ENCODE assay signal across 19 cellular contexts in genomic region chr12:112540021-112540420, GRCh38.
DNase-seq lines count a peak whose midpoint lies in the region; ATAC-seq lines count a peak whose summit lies in the region.
"Had no signal": no experiment of that assay in that cellular context is flagged by ENCODE, and none has a peak within 500 bp of the region (broad histone marks: within the 10 kb centered on the region; RNA-seq: fewer than 3 reads in every experiment).

No MANE protein-coding gene starts in this region.

- no peaks in the 10 kb centered on the region for H3K27me3 ChIP-seq in BLaER1 treated with 17β-estradiol and CSF1 and Interleukin-3, amounts not matched to agents 10 nM and 100 nM
- no peaks in the 10 kb centered on the region for H3K27me3 ChIP-seq in trophoblast cell (ENCODE audit: insufficient read depth, low read length)
- H3K27me3 ChIP-seq: BE2C had no signal

- peak overlapping the region; percentile 15 for H2BK120ac ChIP-seq in trophoblast cell (ENCODE audit: insufficient read depth, low read length, poor library complexity)

- H3K4me3 ChIP-seq in BLaER1 treated with 17β-estradiol and CSF1 and Interleukin-3, amounts not matched to agents 10 nM and 100 nM: no peak overlapping the region
- no peak overlapping the region for H3K4me3 ChIP-seq in SK-N-MC
- H3K4me3 ChIP-seq in trophoblast cell (ENCODE audit: low read depth, low read length): no peak overlapping the region

- H2AFZ ChIP-seq in trophoblast cell (ENCODE audit: insufficient read depth, low read length, poor library complexity): no peak overlapping the region

- H4K8ac ChIP-seq in trophoblast cell (ENCODE audit: low read depth, low read length): no peak overlapping the region

- peak overlapping the region; percentile 39 for H3K4ac ChIP-seq in trophoblast cell (ENCODE audit: low read depth, low read length)

- no peak overlapping the region for H3K27ac ChIP-seq in BLaER1 treated with 17β-estradiol and CSF1 and Interleukin-3, amounts not matched to agents 10 nM and 100 nM
- H3K27ac ChIP-seq in SK-N-MC: peak overlapping the region; percentile 100
- H3K27ac ChIP-seq in trophoblast cell (ENCODE audit: low read depth, low read length): no peak overlapping the region
- H3K27ac ChIP-seq in caudate nucleus (ENCODE audit: low read depth, low read length): no peak overlapping the region

- peak overlapping the region; percentile 10 to 71 (median 56); a peak in 19 of 22 replicates for H3K4me2 ChIP-seq in BLaER1 treated with 17β-estradiol and CSF1 and Interleukin-3, amounts not matched to agents 10 nM and 100 nM
- H3K4me2 ChIP-seq in trophoblast cell (ENCODE audit: low read length): no peak overlapping the region

- H3K79me1 ChIP-seq in trophoblast cell (ENCODE audit: low read length): peaks cover 9% of the 10 kb centered on the region

- no peak overlapping the region for H4K12ac ChIP-seq in trophoblast cell (ENCODE audit: low read depth, low read length)

- H3K4me1 ChIP-seq in BLaER1 treated with 17β-estradiol and CSF1 and Interleukin-3, amounts not matched to agents 10 nM and 100 nM: peaks cover 18 to 31% (median 28%) of the 10 kb centered on the region in 10 experiments
- peaks cover 0 to 6% of the 10 kb centered on the region in 2 experiments for H3K4me1 ChIP-seq in trophoblast cell (ENCODE audit: control insufficient read depth in 1 of 2, insufficient read depth in 2 of 2, low read length in 2 of 2)
- H3K4me1 ChIP-seq: BE2C had no signal

- H3K14ac ChIP-seq in trophoblast cell (ENCODE audit: low read length): peak overlapping the region; percentile 53

- H2AK5ac ChIP-seq in trophoblast cell (ENCODE audit: low read length): peak overlapping the region; percentile 82

- H4K91ac ChIP-seq in trophoblast cell (ENCODE audit: low read depth, low read length): peak overlapping the region; percentile 39

- no CpG with 5 or more reads among the region's 5 CpGs for WGBS in trophoblast cell (ENCODE audit: extremely low coverage, insufficient coverage, insufficient read length)

- no peaks in the 10 kb centered on the region for H3K79me2 ChIP-seq in trophoblast cell (ENCODE audit: control insufficient read depth, insufficient read depth, low read length, poor library complexity)

- ATAC-seq in GM21825 (IDR thresholded peaks at IDR 0.05; ENCODE audit: unreplicated experiment): no peak

- H3K9ac ChIP-seq in BLaER1 treated with 17β-estradiol and CSF1 and Interleukin-3, amounts not matched to agents 10 nM and 100 nM: no peak overlapping the region
- H3K9ac ChIP-seq in SK-N-MC (ENCODE audit: insufficient read length): no peak overlapping the region
- H3K9ac ChIP-seq in trophoblast cell (ENCODE audit: low read length): no peak overlapping the region

- H3K36me3 ChIP-seq in BLaER1 treated with 17β-estradiol and CSF1 and Interleukin-3, amounts not matched to agents 10 nM and 100 nM: no peaks in the 10 kb centered on the region
- no peaks in the 10 kb centered on the region for H3K36me3 ChIP-seq in SK-N-MC (ENCODE audit: insufficient read depth, low read length)
- no peaks in the 10 kb centered on the region for H3K36me3 ChIP-seq in trophoblast cell (ENCODE audit: control insufficient read depth in 1 of 2, insufficient read depth in 2 of 2, low read length in 2 of 2)
- H3K36me3 ChIP-seq: BE2C had no signal

- no peak overlapping the region for H3K23ac ChIP-seq in trophoblast cell (ENCODE audit: low read length)

- H2BK5ac ChIP-seq in trophoblast cell (ENCODE audit: low read depth, low read length, poor library complexity): no peak overlapping the region

- H3K9me3 ChIP-seq in BLaER1 treated with 17β-estradiol and CSF1 and Interleukin-3, amounts not matched to agents 10 nM and 100 nM (replicated peaks in 1 of 11): peaks cover 0 to 10% (median 0%) of the 10 kb centered on the region in 11 experiments; a peak in 3 of 22 replicates
- H3K9me3 ChIP-seq in SK-N-MC (ENCODE audit: low read depth, low read length): no peaks in the 10 kb centered on the region
- peaks cover 1% of the 10 kb centered on the region for H3K9me3 ChIP-seq in trophoblast cell (ENCODE audit: insufficient read depth, low read depth, low read length)
- H3K9me3 ChIP-seq: BE2C had no signal

- no peaks in the 10 kb centered on the region for H4K20me1 ChIP-seq in BLaER1 treated with 17β-estradiol and CSF1 and Interleukin-3, amounts not matched to agents 10 nM and 100 nM

- peak overlapping the region; percentile 79 for H2BK12ac ChIP-seq in trophoblast cell (ENCODE audit: low read length)

- DNase-seq in SK-N-MC (ENCODE audit: low read depth, low spot score) (no peak), trophoblast cell (no peak), caudate nucleus (lab: John Stamatoyannopoulos, UW) (no peak), GF-D8 (lab: John Stamatoyannopoulos, UW) (no peak)
- DNase-seq: 8988T; BE2C; C1 segment of cervical spinal cord; CD4-positive, alpha-beta memory T cell; CD4-positive, CD25-positive, alpha-beta regulatory T cell; CD8-positive, alpha-beta memory T cell; COR-L47; DMS 273 treated with DMSO at 0.1 percent for 48 hours; DMS153; DMS79; DND-41; EL; GDM1 had no signal

- no peak overlapping the region for H3K18ac ChIP-seq in trophoblast cell (ENCODE audit: low read length)
